Comparison of ENCODE assay signal across 18 cellular contexts in the genomic region with DNA sequence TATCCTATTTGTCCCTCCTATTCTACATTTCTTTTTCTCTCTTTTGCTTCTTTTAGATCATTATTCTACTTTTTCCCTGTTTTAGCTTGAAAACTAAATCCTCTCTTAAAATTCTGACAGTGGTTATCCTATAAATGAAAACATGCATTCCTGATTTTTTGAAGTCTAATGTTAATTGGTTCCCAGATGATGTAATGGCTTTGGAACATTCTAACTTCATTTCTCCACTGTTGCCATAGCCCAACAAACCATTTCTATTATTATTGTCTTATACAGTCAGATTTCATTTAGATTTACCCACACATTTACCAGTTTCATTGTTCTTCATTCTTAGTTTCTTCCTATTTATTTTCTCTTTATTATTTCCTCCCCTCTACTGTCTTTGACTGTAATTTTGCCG. TPM values are rescaled to one million over a fixed set of nuclear protein-coding genes. Genes with fewer than 3 reads are reported as not detected.
DNase-seq lines count a peak whose midpoint lies in the region; ATAC-seq, FAIRE-seq and TF ChIP-seq lines count a peak whose summit lies in the region.
"Had no signal": no experiment of that assay in that cellular context is flagged by ENCODE, and none has a peak within 500 bp of the region (broad histone marks: within the 10 kb centered on the region; RNA-seq: fewer than 3 reads in every experiment).

No MANE protein-coding gene starts in this region.

- in situ Hi-C loops in brain microvascular endothelial cell (cut with HindIII; ENCODE audit: low pct_ligation_motif_present, low sequenced_read_pairs): no loop called here

- no peak overlapping the region for H3K4me3 Mint-ChIP-seq in CD4-positive, CD25-positive, alpha-beta regulatory T cell
- no peak overlapping the region for H3K4me3 Mint-ChIP-seq in memory B cell

- H3K9me3 ChIP-seq in CD4-positive, CD25-positive, alpha-beta regulatory T cell (ENCODE audit: control insufficient read depth in 2 of 2, low read length in 2 of 2): no peaks in the 10 kb centered on the region
- H3K9me3 ChIP-seq: BLaER1 had no signal

- peaks cover 85% of the 10 kb centered on the region for H3K36me3 ChIP-seq in CD4-positive, CD25-positive, alpha-beta regulatory T cell (ENCODE audit: control insufficient read depth, insufficient read depth, low read length)
- peaks cover 72% of the 10 kb centered on the region for H3K36me3 ChIP-seq in brain microvascular endothelial cell (replicated peaks)

- peaks cover 0 to 2% (median 0%) of the 10 kb centered on the region in 7 donors for H3K9me3 Mint-ChIP-seq in CD4-positive, CD25-positive, alpha-beta regulatory T cell
- no peaks in the 10 kb centered on the region for H3K9me3 Mint-ChIP-seq in memory B cell

- no peaks in the 10 kb centered on the region for H3K27me3 Mint-ChIP-seq in CD4-positive, CD25-positive, alpha-beta regulatory T cell
- H3K27me3 Mint-ChIP-seq in memory B cell: no peaks in the 10 kb centered on the region

- FAIRE-seq in D721Med (lab: Jason Lieb, UNC): peak; percentile 35
- FAIRE-seq: GM12878, GM19239 had no signal

- no peak for ATAC-seq in CD4-positive, CD25-positive, alpha-beta regulatory T cell (ENCODE audit: low read depth in 2 of 2)
- no peak for ATAC-seq in memory B cell (ENCODE audit: low read depth)
- ATAC-seq in GM19328 (IDR thresholded peaks at IDR 0.05; ENCODE audit: unreplicated experiment): no peak
- ATAC-seq: GM12878, HCT116 had no signal

- H3K36me3 Mint-ChIP-seq in CD4-positive, CD25-positive, alpha-beta regulatory T cell: peaks cover 80% of the 10 kb centered on the region
- H3K36me3 Mint-ChIP-seq in memory B cell: peaks cover 67% of the 10 kb centered on the region

- TF ChIP-seq CTCF in D721Med (IDR thresholded peaks at IDR 0.05; ENCODE audit: insufficient read depth, missing control alignments) (no peak), brain microvascular endothelial cell (IDR thresholded peaks at IDR 0.05; ENCODE audit: low read depth, low read length, missing control alignments) (no peak)

- H3K4me3 ChIP-seq in CD4-positive, CD25-positive, alpha-beta regulatory T cell (ENCODE audit: low read depth, low read length): no peak overlapping the region
- no peak overlapping the region for H3K4me3 ChIP-seq in brain microvascular endothelial cell (ENCODE audit: low read depth, low read length)
- H3K4me3 ChIP-seq: BLaER1, GM12878 had no signal

- no peaks in the 10 kb centered on the region for H3K27me3 ChIP-seq in CD4-positive, CD25-positive, alpha-beta regulatory T cell (ENCODE audit: control insufficient read depth, insufficient read depth, low read length)
- H3K27me3 ChIP-seq in brain microvascular endothelial cell (replicated peaks): no peaks in the 10 kb centered on the region
- H3K27me3 ChIP-seq: BLaER1 had no signal

- no peak overlapping the region for H3K27ac ChIP-seq in CD4-positive, CD25-positive, alpha-beta regulatory T cell (ENCODE audit: insufficient read depth, low read length, poor library complexity, severe bottlenecking)
- peak overlapping the region; percentile 56 for H3K27ac ChIP-seq in brain microvascular endothelial cell
- H3K27ac ChIP-seq: BLaER1, KMS-11 had no signal

- peak overlapping the region; percentile 2 to 69 (median 16) for H3K27ac Mint-ChIP-seq in CD4-positive, CD25-positive, alpha-beta regulatory T cell
- H3K27ac Mint-ChIP-seq in memory B cell: peak overlapping the region; percentile 4

- H3K4me1 Mint-ChIP-seq in CD4-positive, CD25-positive, alpha-beta regulatory T cell: peaks cover 0 to 1% (median 0%) of the 10 kb centered on the region in 4 donors
- H3K4me1 Mint-ChIP-seq in memory B cell: no peaks in the 10 kb centered on the region

- DNase-seq in CD4-positive, CD25-positive, alpha-beta regulatory T cell: no peak
- DNase-seq in D721Med (ENCODE audit: insufficient read length, low spot score) (no peak), brain microvascular endothelial cell (no peak), memory B cell (ENCODE audit: low spot score in 2 of 2) (no peak), NCI-H2107 (lab: John Stamatoyannopoulos, UW) (no peak), KG1 (lab: John Stamatoyannopoulos, UW) (no peak)
- DNase-seq: 8988T, DMS79 treated with DMSO at 0.1 percent for 48 hours, EL, GOT3, H7 had no signal

- no peaks in the 10 kb centered on the region for H3K4me1 ChIP-seq in CD4-positive, CD25-positive, alpha-beta regulatory T cell (ENCODE audit: control insufficient read depth, insufficient read depth, low read length, poor library complexity, severe bottlenecking)
- H3K4me1 ChIP-seq: BLaER1 had no signal

RNA-seq across cellular contexts. Expression of a gene that starts 36.5 kb away (rescaled TPM):
- total RNA-seq in CD4-positive, CD25-positive, alpha-beta regulatory T cell: not detected
- under 1 TPM in 1 of 4 donors, not detected in 3; 0.36 TPM for polyA plus RNA-seq in CD4-positive, CD25-positive, alpha-beta regulatory T cell
- total RNA-seq: G401, H7 had no signal
